ENCODE assay signal across 8 cellular contexts in genomic region chr2:72917875-72918660, GRCh38. TPM values are rescaled to one million over a fixed set of nuclear protein-coding genes. Genes with fewer than 3 reads are reported as not detected.
DNase-seq lines count a peak whose midpoint lies in the region; ATAC-seq and TF ChIP-seq lines count a peak whose summit lies in the region.

No MANE protein-coding gene starts in this region.

- H3K36me3 ChIP-seq in heart right ventricle (no peaks in the 10 kb centered on the region), Peyer's patch (no peaks in the 10 kb centered on the region), hepatocyte (replicated peaks; ENCODE audit: insufficient read depth, low read depth) (no peaks in the 10 kb centered on the region)

- no peaks in the 10 kb centered on the region for H3K9me2 ChIP-seq in hepatocyte (replicated peaks; ENCODE audit: insufficient read depth)

- H3K9me3 ChIP-seq in heart right ventricle (no peaks in the 10 kb centered on the region), Peyer's patch (no peaks in the 10 kb centered on the region), hepatocyte (ENCODE audit: low read depth) (no peaks in the 10 kb centered on the region)

- H3K79me2 ChIP-seq in hepatocyte, result no peaks in the 10 kb centered on the region

- intact Hi-C loops in heart right ventricle (cut with DNase I) (no loop called here), Right ventricle myocardium superior (cut with DNase I) (no loop called here)

- no peak for TF ChIP-seq CTCF in heart right ventricle (IDR thresholded peaks at IDR 0.05)
- TF ChIP-seq CTCF in Peyer's patch (IDR thresholded peaks at IDR 0.05), result no peak
- TF ChIP-seq CTCF in hepatocyte (IDR thresholded peaks at IDR 0.05; ENCODE audit: poor library complexity), result no peak

- no peaks in the 10 kb centered on the region for H4K20me1 ChIP-seq in hepatocyte (ENCODE audit: insufficient read depth, poor library complexity, severe bottlenecking)

- H3K27me3 ChIP-seq in heart right ventricle, result peaks cover 73 to 100% (median 99%) of the 10 kb centered on the region in 7 donors
- peaks cover 0 to 81% of the 10 kb centered on the region in 2 donors for H3K27me3 ChIP-seq in Peyer's patch
- H3K27me3 ChIP-seq in hepatocyte, result peaks cover 96% of the 10 kb centered on the region

- DNase-seq in heart right ventricle, result no peak
- DNase-seq in Right ventricle myocardium superior, result no peak
- peak in 2 of 3 donors; percentile 4 to 45 for DNase-seq in Peyer's patch
- no peak for DNase-seq in hepatocyte (ENCODE audit: low spot score)
- no peak for DNase-seq in stimulated activated CD4-positive, alpha-beta T cell treated with anti-CD3 and anti-CD28 coated beads, Interleukin-4, amount 100 ng/mL, for 1 hour
- DNase-seq in middle frontal gyrus (ENCODE audit: extremely low spot score, low spot score), result no peak
- no peak for DNase-seq in NCI-H446 treated with DMSO at 0.1 percent for 48 hours (lab: John Stamatoyannopoulos, UW)

- H3K27ac ChIP-seq in heart right ventricle (no peak overlapping the region), Peyer's patch (no peak overlapping the region), hepatocyte (no peak overlapping the region), temporal lobe (ENCODE audit: low read depth, low read length) (peak overlapping the region; percentile 13)

- WGBS in heart right ventricle, 2 donors, result 0 to 1% methylated on average over 76 to 95 of the region's 95 CpGs
- WGBS in hepatocyte (ENCODE audit: low lambda C conversion rate, missing lambda C conversion rate), result 2% methylated on average over 85 of the region's 95 CpGs

- peak overlapping the region; percentile 56 for H2AFZ ChIP-seq in hepatocyte

- H3K4me2 ChIP-seq in hepatocyte, result peak overlapping the region; percentile 91

- H3K4me1 ChIP-seq in heart right ventricle (peaks cover 30 to 61% (median 49%) of the 10 kb centered on the region in 9 donors), Peyer's patch (peaks cover 3 to 53% (median 38%) of the 10 kb centered on the region in 4 donors), hepatocyte (ENCODE audit: insufficient read depth) (peaks cover 34% of the 10 kb centered on the region)

- ATAC-seq in heart right ventricle, result peak in 1 of 8 donors; percentile 12
- ATAC-seq in Right ventricle myocardium superior (ENCODE audit: poor library complexity), result no peak

- H3K4me3 ChIP-seq in heart right ventricle, result peak overlapping the region; percentile 2 to 51 (median 40)
- H3K4me3 ChIP-seq in Peyer's patch, result peak overlapping the region; percentile 18 to 60 (median 48)
- no peak overlapping the region for H3K4me3 ChIP-seq in hepatocyte

- no peak for TF ChIP-seq POLR2A in Peyer's patch (IDR thresholded peaks at IDR 0.05)

RNA-seq across cellular contexts. Expression of gene EMX1, which starts 0.7 kb away (rescaled TPM):
- total RNA-seq in heart right ventricle, result not detected
- polyA plus RNA-seq in heart right ventricle, result under 1 TPM; 0.01 to 0.07 TPM
- total RNA-seq in Right ventricle myocardium superior, result not detected
- total RNA-seq in Peyer's patch, result 10 to 100 TPM in 1 of 4 donors, 1 to 10 TPM in 2, not detected in 1; 1.1 to 10.0 (median 3.4) TPM
- 0.12 and 1.2 TPM in 2 replicates for total RNA-seq in hepatocyte
- 0.16 and 0.34 TPM in 2 replicates for polyA plus RNA-seq in hepatocyte
- total RNA-seq in temporal lobe, result 11.1 TPM

RNA-seq across cellular contexts. Expression of gene SPR, which starts 30.9 kb away (rescaled TPM):
- 10 to 100 TPM; 31.4 to 55.4 (median 39.3) TPM for total RNA-seq in heart right ventricle
- polyA plus RNA-seq in heart right ventricle, result 10 to 100 TPM; 24.0 to 44.2 TPM
- total RNA-seq in Right ventricle myocardium superior, result 53.9 TPM
- total RNA-seq in Peyer's patch, result 10 to 100 TPM; 28.1 to 66.0 (median 52.1) TPM
- 44.8 and 48.3 TPM in 2 replicates for total RNA-seq in hepatocyte
- 55.3 and 63.3 TPM in 2 replicates for polyA plus RNA-seq in hepatocyte
- total RNA-seq in temporal lobe, result 1.2 TPM

Comparison
In these comparisons a context has a peak if more than half of its experiments do, and no peak if none do; other contexts are left out.
1. DNase-seq: peak in Peyer's patch (2 of 3); none in heart right ventricle (0 of 2), Right ventricle myocardium superior (single experiment), hepatocyte (single experiment), stimulated activated CD4-positive, alpha-beta T cell treated with anti-CD3 and anti-CD28 coated beads, Interleukin-4, amount 100 ng/mL, for 1 hour (single experiment), middle frontal gyrus (single experiment) and NCI-H446 treated with DMSO at 0.1 percent for 48 hours (single experiment).
2. RNA of gene SPR, which starts 30.9 kb away (total RNA-seq): 28.1 to 66.0 TPM in Peyer's patch, 53.9 TPM in Right ventricle myocardium superior (single experiment), 44.8 to 48.3 TPM in hepatocyte and 31.4 to 55.4 TPM in heart right ventricle; 1.2 TPM in temporal lobe (single experiment); every median in the first group is over 10 times any median in the second.